ENCODE assay signal across 25 cellular contexts in the genomic region with DNA sequence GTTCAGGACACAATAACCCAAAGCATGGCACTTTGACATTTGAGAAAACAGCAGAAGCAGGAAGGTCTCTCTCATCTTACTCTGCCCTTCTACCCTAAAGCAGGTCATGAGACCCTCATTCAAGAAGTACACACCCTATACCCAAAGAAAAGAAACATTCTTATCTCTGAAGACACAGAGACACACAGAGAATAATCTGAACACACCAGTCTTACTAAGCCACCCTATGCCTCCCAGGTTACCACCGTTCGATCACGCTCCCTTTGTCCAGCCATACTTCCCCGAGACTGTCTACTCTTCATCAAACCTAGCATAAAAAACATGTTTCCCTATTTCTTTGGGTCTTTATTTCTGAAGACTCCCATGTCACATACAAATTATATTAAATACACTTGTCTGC.
"Had no signal": no experiment of that assay in that cellular context is flagged by ENCODE, and none has a peak within 500 bp of the region (broad histone marks: within the 10 kb centered on the region; RNA-seq: fewer than 3 reads in every experiment).

No MANE protein-coding gene starts in this region.

- H3K27me3 ChIP-seq: colonic mucosa, ovary, stomach, thyroid gland, vagina had no signal

- DNase-seq: colonic mucosa; effector CD8-positive, alpha-beta T cell; esophagus squamous epithelium; foreskin melanocyte; glutamatergic neuron; heart right ventricle; hippocampal formation; left cardiac atrium; left lung; mesendoderm; midbrain; naive thymus-derived CD8-positive, alpha-beta T cell; nephron progenitor cell; occipital lobe; ovary; stimulated activated CD4-positive, alpha-beta T cell treated with anti-CD3 and anti-CD28 coated beads, Interleukin-2, amount 100 ng/mL, for 24 hours; stimulated activated CD4-positive, alpha-beta T cell treated with anti-CD3 and anti-CD28 coated beads, Interleukin-4, amount 100 ng/mL, for 24 hours; stimulated activated naive CD4-positive, alpha-beta T cell treated with Interleukin-2 at 50 U/mL for 16 hours; stomach; thyroid gland; trophoblast cell had no signal

- H3K4me1 ChIP-seq: colonic mucosa, esophagus squamous epithelium, thyroid gland, vagina had no signal

- H3K27ac ChIP-seq: colonic mucosa, esophagus squamous epithelium, heart right ventricle, left lung, ovary, thyroid gland, vagina had no signal

- H3K9me3 ChIP-seq: colonic mucosa, esophagus squamous epithelium, left lung, ovary, thyroid gland, vagina had no signal

- ATAC-seq: heart right ventricle; left cardiac atrium; naive thymus-derived CD8-positive, alpha-beta T cell; sciatic nerve; stimulated activated effector memory CD8-positive, alpha-beta T cell treated with anti-CD3 and anti-CD28 coated beads, Interleukin-12 subunit alpha, Interleukin-12 subunit beta, amount 100 ng/mL, for 72 hours had no signal

- H3K4me3 ChIP-seq: colonic mucosa, esophagus squamous epithelium, heart right ventricle, left lung, ovary, smooth muscle cell, stomach, thyroid gland, vagina had no signal

- H3K4me2 ChIP-seq: smooth muscle cell had no signal

- H3K36me3 ChIP-seq: colonic mucosa, esophagus squamous epithelium, heart right ventricle, left lung, ovary, stomach, thyroid gland, vagina had no signal
